ENCODE assay signal across 14 cellular contexts in the genomic region with DNA sequence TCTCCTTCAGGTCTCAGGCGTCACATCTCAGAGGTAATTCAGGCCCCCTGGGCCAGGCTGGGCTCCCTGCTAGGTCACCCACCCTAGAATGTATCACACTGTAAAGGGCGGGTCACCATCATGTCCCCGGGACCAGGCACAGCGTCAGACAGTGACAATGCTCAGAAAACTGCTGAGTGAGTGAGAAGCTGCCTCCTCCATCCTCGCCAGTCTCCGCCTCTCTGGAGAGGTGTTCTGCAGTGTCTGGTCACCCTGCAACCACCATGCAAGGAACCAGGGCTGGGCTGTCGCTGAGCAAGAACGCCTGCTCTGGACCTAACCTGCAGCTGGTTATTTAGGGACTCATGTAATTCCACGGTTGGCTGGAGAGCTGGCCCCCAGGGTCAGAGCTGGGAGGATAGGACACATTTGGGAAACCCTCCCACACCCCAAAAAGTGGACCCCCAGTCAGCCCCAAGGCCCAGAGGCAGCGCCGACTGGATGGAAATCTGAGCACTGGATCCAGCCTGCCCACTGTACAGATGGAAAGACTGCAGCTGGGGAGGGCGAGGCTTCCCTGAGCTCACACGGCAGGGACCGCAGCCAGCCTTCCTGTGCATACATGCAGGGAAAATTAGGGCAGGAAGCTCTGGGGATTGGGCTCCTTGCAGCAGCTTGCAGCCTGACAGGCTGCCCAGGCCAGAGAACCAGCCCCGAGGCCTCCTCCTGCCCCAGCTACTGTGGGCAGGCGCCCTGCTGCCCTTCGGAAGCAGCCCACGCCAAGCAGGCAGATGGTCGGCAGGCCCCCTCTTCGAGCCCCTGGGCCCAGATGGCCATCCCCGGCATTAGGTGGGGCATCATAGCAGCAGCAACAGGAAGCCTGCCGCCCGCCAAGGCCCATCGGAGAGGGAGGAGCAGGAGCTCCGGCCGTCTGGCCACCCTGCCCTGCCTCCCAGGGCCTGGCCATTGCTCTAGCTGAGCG.
DNase-seq lines count a peak whose midpoint lies in the region; ATAC-seq, FAIRE-seq and TF ChIP-seq lines count a peak whose summit lies in the region.
"Had no signal": no experiment of that assay in that cellular context is flagged by ENCODE, and none has a peak within 500 bp of the region (broad histone marks: within the 10 kb centered on the region; RNA-seq: fewer than 3 reads in every experiment).

No MANE protein-coding gene starts in this region.

- H3K27me3 Mint-ChIP-seq in activated CD8-positive, alpha-beta T cell treated with anti-CD3 and anti-CD28 coated beads for 36 hours, result no peaks in the 10 kb centered on the region
- H3K27me3 Mint-ChIP-seq: activated CD4-positive, alpha-beta T cell treated with anti-CD3 and anti-CD28 coated beads, Interleukin-2, amount 10 ng/mL, durations not matched to agents 7 days and 5 days; CD4-positive, alpha-beta memory T cell had no signal

- TF ChIP-seq CTCF in epithelial cell of esophagus (IDR thresholded peaks at IDR 0.05; ENCODE audit: insufficient read depth, low read depth, low read length, missing control alignments), result no peak
- TF ChIP-seq CTCF in lower lobe of right lung (IDR thresholded peaks at IDR 0.05), result no peak
- TF ChIP-seq CTCF in activated CD8-positive, alpha-beta T cell treated with anti-CD3 and anti-CD28 coated beads for 36 hours (IDR thresholded peaks at IDR 0.05), result no peak

- no peaks in the 10 kb centered on the region for H3K36me3 ChIP-seq in lower lobe of right lung

- no peaks in the 10 kb centered on the region for H3K4me1 Mint-ChIP-seq in activated CD8-positive, alpha-beta T cell treated with anti-CD3 and anti-CD28 coated beads for 36 hours (ENCODE audit: low read depth)
- H3K4me1 Mint-ChIP-seq: activated CD4-positive, alpha-beta T cell treated with anti-CD3 and anti-CD28 coated beads, Interleukin-2, amount 10 ng/mL, durations not matched to agents 7 days and 5 days; CD4-positive, alpha-beta memory T cell had no signal

- H3K36me3 Mint-ChIP-seq in activated CD8-positive, alpha-beta T cell treated with anti-CD3 and anti-CD28 coated beads for 36 hours (ENCODE audit: low read depth), result no peaks in the 10 kb centered on the region
- H3K36me3 Mint-ChIP-seq: activated naive CD4-positive, alpha-beta T cell treated with anti-CD3 and anti-CD28 coated beads, Interleukin-2, amount 50 U/mL, for 72 hours; brain; CD4-positive, alpha-beta memory T cell; mesothelial cell of epicardium; type B pancreatic cell had no signal

- no peak overlapping the region for H3K4me3 ChIP-seq in epithelial cell of esophagus (ENCODE audit: low read length)
- no peak overlapping the region for H3K4me3 ChIP-seq in lower lobe of right lung

- POLR2A ChIA-PET in activated CD8-positive, alpha-beta T cell treated with anti-CD3 and anti-CD28 coated beads for 36 hours (lab: Charles Lee), result interaction anchor here (0.8 kb wide), 2 partner anchors 8 to 10 kb away, joined by 3 to 5 read pairs; no protein-coding TSS in a partner anchor

- intact Hi-C loops in Right ventricle myocardium superior (cut with DNase I) (no loop called here), cardiac septum (cut with DNase I) (no loop called here), lower lobe of right lung (cut with DNase I) (no loop called here)
- intact Hi-C loops in activated CD8-positive, alpha-beta T cell treated with anti-CD3 and anti-CD28 coated beads for 36 hours (cut with micrococcal nuclease), result no loop called here

- no peaks in the 10 kb centered on the region for H3K9me3 Mint-ChIP-seq in activated CD8-positive, alpha-beta T cell treated with anti-CD3 and anti-CD28 coated beads for 36 hours
- H3K9me3 Mint-ChIP-seq: activated CD4-positive, alpha-beta T cell treated with anti-CD3 and anti-CD28 coated beads, Interleukin-2, amount 10 ng/mL, durations not matched to agents 7 days and 5 days; activated naive CD4-positive, alpha-beta T cell treated with anti-CD3 and anti-CD28 coated beads, Interleukin-2, amount 50 U/mL, for 72 hours; CD4-positive, alpha-beta memory T cell; mesothelial cell of epicardium; type B pancreatic cell had no signal

- H3K4me3 Mint-ChIP-seq in activated CD8-positive, alpha-beta T cell treated with anti-CD3 and anti-CD28 coated beads for 36 hours, result no peak overlapping the region
- H3K4me3 Mint-ChIP-seq: activated CD4-positive, alpha-beta T cell treated with anti-CD3 and anti-CD28 coated beads, Interleukin-2, amount 10 ng/mL, durations not matched to agents 7 days and 5 days; brain; CD4-positive, alpha-beta memory T cell; mesothelial cell of epicardium; type B pancreatic cell had no signal

- no peak overlapping the region for H3K27ac Mint-ChIP-seq in activated CD8-positive, alpha-beta T cell treated with anti-CD3 and anti-CD28 coated beads for 36 hours
- H3K27ac Mint-ChIP-seq: activated CD4-positive, alpha-beta T cell treated with anti-CD3 and anti-CD28 coated beads, Interleukin-2, amount 10 ng/mL, durations not matched to agents 7 days and 5 days; activated naive CD4-positive, alpha-beta T cell treated with anti-CD3 and anti-CD28 coated beads, Interleukin-2, amount 50 U/mL, for 72 hours; mesothelial cell of epicardium had no signal

- peak; percentile 63 for DNase-seq in Right ventricle myocardium superior
- DNase-seq in cardiac septum (ENCODE audit: low spot score), result no peak
- DNase-seq in epithelial cell of esophagus (ENCODE audit: low read depth), result peak; percentile 30
- DNase-seq in lower lobe of right lung, result no peak
- no peak for DNase-seq in activated CD8-positive, alpha-beta T cell treated with anti-CD3 and anti-CD28 coated beads for 36 hours
- no peak for DNase-seq in HTR-8/SVneo (ENCODE audit: insufficient read length, low spot score)
- DNase-seq: activated CD4-positive, alpha-beta T cell treated with anti-CD3 and anti-CD28 coated beads, Interleukin-2, amount 10 ng/mL, durations not matched to agents 7 days and 5 days; CD4-positive, alpha-beta memory T cell had no signal

- CTCF ChIA-PET in activated CD8-positive, alpha-beta T cell treated with anti-CD3 and anti-CD28 coated beads for 36 hours (lab: Charles Lee), result interaction anchor here (1.2 to 1.6 kb wide), 2 partner anchors 10 to 232 kb away, joined by 3 to 5 read pairs; no protein-coding TSS in a partner anchor

- FAIRE-seq in HTR-8/SVneo (lab: Jason Lieb, UNC), result no peak

- H3K9me3 ChIP-seq in lower lobe of right lung, result no peaks in the 10 kb centered on the region

- peak; percentile 32 for ATAC-seq in Right ventricle myocardium superior (ENCODE audit: poor library complexity)
- no peak for ATAC-seq in lower lobe of right lung
- ATAC-seq in activated CD8-positive, alpha-beta T cell treated with anti-CD3 and anti-CD28 coated beads for 36 hours, result no peak
- ATAC-seq in HG03097 (IDR thresholded peaks at IDR 0.05; ENCODE audit: low FRiP score, unreplicated experiment), result no peak
- ATAC-seq in GM21576 (IDR thresholded peaks at IDR 0.05; ENCODE audit: unreplicated experiment), result no peak
- ATAC-seq: activated naive CD4-positive, alpha-beta T cell treated with anti-CD3 and anti-CD28 coated beads, Interleukin-2, amount 50 U/mL, for 72 hours had no signal

- peaks cover 28% of the 10 kb centered on the region for H3K4me1 ChIP-seq in lower lobe of right lung

- peak overlapping the region; percentile 34 for H3K27ac ChIP-seq in lower lobe of right lung

- no peaks in the 10 kb centered on the region for H3K27me3 ChIP-seq in lower lobe of right lung (ENCODE audit: low read depth)

Comparison
In these comparisons a context has a peak if more than half of its experiments do, and no peak if none do; other contexts are left out.
1. DNase-seq: peak in Right ventricle myocardium superior (single experiment) and epithelial cell of esophagus (single experiment); none in cardiac septum (single experiment), lower lobe of right lung (single experiment), activated CD8-positive, alpha-beta T cell treated with anti-CD3 and anti-CD28 coated beads for 36 hours (single experiment) and HTR-8/SVneo (single experiment).